ENCODE assay signal across 8 cellular contexts in genomic region chr10:124647421-124648130, GRCh38.
A peak's percentile ranks its signal among the peaks of the same experiment; 100 is the strongest.
DNase-seq lines count a peak whose midpoint lies in the region; ATAC-seq and TF ChIP-seq lines count a peak whose summit lies in the region.

No MANE protein-coding gene starts in this region.

- peak overlapping the region; percentile 94 to 100 (median 96) for H3K4me2 ChIP-seq in BLaER1 treated with 17β-estradiol and CSF1 and Interleukin-3, amounts not matched to agents 10 nM and 100 nM

- peaks cover 99 to 100% (median 100%) of the 10 kb centered on the region in 10 experiments for H3K4me1 ChIP-seq in BLaER1 treated with 17β-estradiol and CSF1 and Interleukin-3, amounts not matched to agents 10 nM and 100 nM
- H3K4me1 ChIP-seq in muscle layer of duodenum (ENCODE audit: control insufficient read depth in 1 of 2, insufficient read depth in 2 of 2, low read length in 2 of 2) (peaks cover 51 to 72% of the 10 kb centered on the region in 2 donors), testis (peaks cover 71% of the 10 kb centered on the region)

- H3K4me3 ChIP-seq in BLaER1 treated with 17β-estradiol and CSF1 and Interleukin-3, amounts not matched to agents 10 nM and 100 nM, result peak overlapping the region in 7 of 10 experiments; percentile 26 to 66 (median 50); a peak in 13 of 20 replicates
- H3K4me3 ChIP-seq in Jurkat, Clone E6-1 (ENCODE audit: low read length), result peak overlapping the region; percentile 58
- H3K4me3 ChIP-seq in muscle layer of duodenum (ENCODE audit: low read depth in 1 of 2, low read length in 2 of 2), result peak overlapping the region in 1 of 2 donors; percentile 22
- no peak overlapping the region for H3K4me3 ChIP-seq in testis

- DNase-seq in Jurkat, Clone E6-1 (ENCODE audit: low read depth, low spot score), result peak; percentile 92
- DNase-seq in activated CD4-positive, CD25-positive, alpha-beta regulatory T cell treated with anti-CD3 and anti-CD28 coated beads, Interleukin-2, amount 50 U/mL, for 72 hours, result peak; percentile 55
- DNase-seq in dermis blood vessel endothelial cell (peak; percentile 58), testis (peak; percentile 49)

- WGBS in testis, 2 donors, result 70% methylated on average over 7 to 9 of the region's 9 CpGs

- no peaks in the 10 kb centered on the region for H3K9me3 ChIP-seq in BLaER1 treated with 17β-estradiol and CSF1 and Interleukin-3, amounts not matched to agents 10 nM and 100 nM (replicated peaks in 1 of 11)
- H3K9me3 ChIP-seq in muscle layer of duodenum (ENCODE audit: control insufficient read depth in 1 of 2, low read length in 2 of 2), result no peaks in the 10 kb centered on the region
- no peaks in the 10 kb centered on the region for H3K9me3 ChIP-seq in testis

- ATAC-seq in GM19395 (IDR thresholded peaks at IDR 0.05; ENCODE audit: unreplicated experiment) (peak; percentile 76), HG02610 (IDR thresholded peaks at IDR 0.05; ENCODE audit: unreplicated experiment) (no peak)

- peaks cover 0 to 96% (median 0%) of the 10 kb centered on the region in 11 experiments; a peak in 9 of 22 replicates for H4K20me1 ChIP-seq in BLaER1 treated with 17β-estradiol and CSF1 and Interleukin-3, amounts not matched to agents 10 nM and 100 nM

- H3K36me3 ChIP-seq in BLaER1 treated with 17β-estradiol and CSF1 and Interleukin-3, amounts not matched to agents 10 nM and 100 nM, result peaks cover 0 to 14% (median 0%) of the 10 kb centered on the region in 11 experiments; a peak in 2 of 22 replicates
- H3K36me3 ChIP-seq in muscle layer of duodenum (ENCODE audit: control insufficient read depth in 1 of 2, insufficient read depth in 2 of 2, low read length in 2 of 2), result no peaks in the 10 kb centered on the region
- H3K36me3 ChIP-seq in testis (ENCODE audit: low read depth, missing control alignments), result no peaks in the 10 kb centered on the region

- H3K27ac ChIP-seq in BLaER1 treated with 17β-estradiol and CSF1 and Interleukin-3, amounts not matched to agents 10 nM and 100 nM, result peak overlapping the region; percentile 66 to 97 (median 90); a peak in 21 of 22 replicates
- H3K27ac ChIP-seq in muscle layer of duodenum (ENCODE audit: low read length), result peak overlapping the region; percentile 74
- peak overlapping the region; percentile 46 to 78 for H3K27ac ChIP-seq in testis

- intact Hi-C loops in testis (cut with DNase I; ENCODE audit: low total_unique reads), result no loop called here

- no peaks in the 10 kb centered on the region for H3K27me3 ChIP-seq in BLaER1 treated with 17β-estradiol and CSF1 and Interleukin-3, amounts not matched to agents 10 nM and 100 nM
- H3K27me3 ChIP-seq in muscle layer of duodenum (ENCODE audit: low read depth, low read length) (no peaks in the 10 kb centered on the region), testis (no peaks in the 10 kb centered on the region)

- no peak for TF ChIP-seq POLR2A in testis (IDR thresholded peaks at IDR 0.05)

- TF ChIP-seq CTCF in testis (IDR thresholded peaks at IDR 0.05), result no peak

- peak overlapping the region; percentile 36 to 85 (median 74); a peak in 19 of 22 replicates for H3K9ac ChIP-seq in BLaER1 treated with 17β-estradiol and CSF1 and Interleukin-3, amounts not matched to agents 10 nM and 100 nM

Comparison
In these comparisons a context has a peak if more than half of its experiments do, and no peak if none do; other contexts are left out.
1. H3K4me3 ChIP-seq: peak in BLaER1 treated with 17β-estradiol and CSF1 and Interleukin-3, amounts not matched to agents 10 nM and 100 nM (7 of 10) and Jurkat, Clone E6-1 (single experiment); none in testis (0 of 2).
2. Peak in every context shown above with its lines, with median percentiles within 50 percentile points of each other: H3K27ac ChIP-seq and DNase-seq.